In the genomic region with DNA sequence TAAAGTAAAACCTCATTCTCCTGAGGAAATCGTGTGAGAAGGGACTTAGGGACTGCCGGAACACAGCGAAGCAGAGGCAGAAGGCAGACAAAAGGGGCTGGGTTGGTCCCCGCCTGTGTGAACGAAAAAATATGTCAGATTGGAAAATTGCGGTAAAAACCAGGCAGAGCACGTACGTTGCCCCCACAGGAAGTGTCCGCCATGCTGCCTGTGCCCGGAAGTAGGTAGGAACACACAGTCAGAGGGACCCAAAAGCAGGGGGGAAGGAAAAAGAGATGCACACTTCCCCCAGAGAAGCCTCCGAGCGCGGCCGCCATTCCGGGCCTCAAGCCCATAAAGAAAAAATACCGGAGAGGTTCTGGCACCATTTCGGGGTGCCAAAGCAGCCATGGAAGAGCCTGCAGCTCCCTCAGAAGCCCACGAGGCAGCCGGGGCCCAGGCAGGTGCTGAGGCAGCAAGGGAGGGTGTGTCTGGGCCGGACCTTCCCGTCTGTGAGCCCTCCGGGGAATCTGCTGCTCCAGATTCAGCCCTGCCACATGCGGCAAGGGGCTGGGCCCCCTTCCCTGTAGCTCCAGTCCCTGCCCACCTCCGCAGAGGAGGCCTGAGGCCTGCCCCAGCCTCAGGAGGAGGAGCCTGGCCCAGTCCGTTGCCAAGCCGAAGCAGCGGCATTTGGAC, we compare ENCODE assay signal across 1 cellular context.
TF ChIP-seq lines count a peak whose summit lies in the region.

A gene (plus strand): TSS at position 280 of the 675 bp plus-strand sequence. CDS start 109 bp downstream, at position 389.

TF ChIP-seq in HCT116, 20 proteins besides CTCF, POLR2A, EP300 and RAD21 (continued from another document):
- TF ChIP-seq, protein P1, sequence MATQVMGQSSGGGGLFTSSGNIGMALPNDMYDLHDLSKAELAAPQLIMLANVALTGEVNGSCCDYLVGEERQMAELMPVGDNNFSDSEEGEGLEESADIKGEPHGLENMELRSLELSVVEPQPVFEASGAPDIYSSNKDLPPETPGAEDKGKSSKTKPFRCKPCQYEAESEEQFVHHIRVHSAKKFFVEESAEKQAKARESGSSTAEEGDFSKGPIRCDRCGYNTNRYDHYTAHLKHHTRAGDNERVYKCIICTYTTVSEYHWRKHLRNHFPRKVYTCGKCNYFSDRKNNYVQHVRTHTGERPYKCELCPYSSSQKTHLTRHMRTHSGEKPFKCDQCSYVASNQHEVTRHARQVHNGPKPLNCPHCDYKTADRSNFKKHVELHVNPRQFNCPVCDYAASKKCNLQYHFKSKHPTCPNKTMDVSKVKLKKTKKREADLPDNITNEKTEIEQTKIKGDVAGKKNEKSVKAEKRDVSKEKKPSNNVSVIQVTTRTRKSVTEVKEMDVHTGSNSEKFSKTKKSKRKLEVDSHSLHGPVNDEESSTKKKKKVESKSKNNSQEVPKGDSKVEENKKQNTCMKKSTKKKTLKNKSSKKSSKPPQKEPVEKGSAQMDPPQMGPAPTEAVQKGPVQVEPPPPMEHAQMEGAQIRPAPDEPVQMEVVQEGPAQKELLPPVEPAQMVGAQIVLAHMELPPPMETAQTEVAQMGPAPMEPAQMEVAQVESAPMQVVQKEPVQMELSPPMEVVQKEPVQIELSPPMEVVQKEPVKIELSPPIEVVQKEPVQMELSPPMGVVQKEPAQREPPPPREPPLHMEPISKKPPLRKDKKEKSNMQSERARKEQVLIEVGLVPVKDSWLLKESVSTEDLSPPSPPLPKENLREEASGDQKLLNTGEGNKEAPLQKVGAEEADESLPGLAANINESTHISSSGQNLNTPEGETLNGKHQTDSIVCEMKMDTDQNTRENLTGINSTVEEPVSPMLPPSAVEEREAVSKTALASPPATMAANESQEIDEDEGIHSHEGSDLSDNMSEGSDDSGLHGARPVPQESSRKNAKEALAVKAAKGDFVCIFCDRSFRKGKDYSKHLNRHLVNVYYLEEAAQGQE (IDR thresholded peaks at IDR 0.05; ENCODE audit: low read depth), result no peak
- TF ChIP-seq YY1 (IDR thresholded peaks at IDR 0.05; ENCODE audit: extremely low read depth, insufficient replicate concordance, low read depth, low read length) (peak; percentile 89), EZH2phosphoT487 (IDR thresholded peaks at IDR 0.05; ENCODE audit: borderline replicate concordance) (no peak), ELF1 (IDR thresholded peaks at IDR 0.05; ENCODE audit: borderline replicate concordance, low read depth) (peak; percentile 90), CEBPB (IDR thresholded peaks at IDR 0.05; ENCODE audit: low read depth) (no peak), EGR1 (IDR thresholded peaks at IDR 0.05; ENCODE audit: low read depth) (peak; percentile 29; the same call in 1 of the 2 replicates), EZH2 (IDR thresholded peaks at IDR 0.05) (no peak), SRF (IDR thresholded peaks at IDR 0.05; ENCODE audit: low read depth) (peak; percentile 83), POLR2AphosphoS5 (IDR thresholded peaks at IDR 0.05; ENCODE audit: low read depth, low read length) (peak; percentile 76), JUND (IDR thresholded peaks at IDR 0.05) (no peak), TCF7L2 (IDR thresholded peaks at IDR 0.05; ENCODE audit: borderline replicate concordance, extremely low read depth, insufficient read depth, insufficient read length) (peak; percentile 76), ZFX (IDR thresholded peaks at IDR 0.05) (peak; percentile 91), SP1 (IDR thresholded peaks at IDR 0.05; ENCODE audit: low read depth) (peak; percentile 67), CBX3 (IDR thresholded peaks at IDR 0.05; ENCODE audit: low read depth) (peak; percentile 90; the same call in 1 of the 2 replicates)
- TF ChIP-seq, protein P2, sequence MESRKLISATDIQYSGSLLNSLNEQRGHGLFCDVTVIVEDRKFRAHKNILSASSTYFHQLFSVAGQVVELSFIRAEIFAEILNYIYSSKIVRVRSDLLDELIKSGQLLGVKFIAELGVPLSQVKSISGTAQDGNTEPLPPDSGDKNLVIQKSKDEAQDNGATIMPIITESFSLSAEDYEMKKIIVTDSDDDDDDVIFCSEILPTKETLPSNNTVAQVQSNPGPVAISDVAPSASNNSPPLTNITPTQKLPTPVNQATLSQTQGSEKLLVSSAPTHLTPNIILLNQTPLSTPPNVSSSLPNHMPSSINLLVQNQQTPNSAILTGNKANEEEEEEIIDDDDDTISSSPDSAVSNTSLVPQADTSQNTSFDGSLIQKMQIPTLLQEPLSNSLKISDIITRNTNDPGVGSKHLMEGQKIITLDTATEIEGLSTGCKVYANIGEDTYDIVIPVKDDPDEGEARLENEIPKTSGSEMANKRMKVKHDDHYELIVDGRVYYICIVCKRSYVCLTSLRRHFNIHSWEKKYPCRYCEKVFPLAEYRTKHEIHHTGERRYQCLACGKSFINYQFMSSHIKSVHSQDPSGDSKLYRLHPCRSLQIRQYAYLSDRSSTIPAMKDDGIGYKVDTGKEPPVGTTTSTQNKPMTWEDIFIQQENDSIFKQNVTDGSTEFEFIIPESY (IDR thresholded peaks at IDR 0.05; ENCODE audit: extremely low read depth, insufficient replicate concordance, low read length), result no peak
